In genomic region chr5:68257207-68257606, GRCh38 we compare ENCODE assay signal across 18 cellular contexts. TPM values are rescaled to one million over a fixed set of nuclear protein-coding genes. Genes with fewer than 3 reads are reported as not detected.
DNase-seq lines count a peak whose midpoint lies in the region; ATAC-seq and TF ChIP-seq lines count a peak whose summit lies in the region.
"Had no signal": no experiment of that assay in that cellular context is flagged by ENCODE, and none has a peak within 500 bp of the region (broad histone marks: within the 10 kb centered on the region; RNA-seq: fewer than 3 reads in every experiment).

No MANE protein-coding gene starts in this region.

- H3K27ac Mint-ChIP-seq in CD4-positive, alpha-beta T cell = peak overlapping the region; percentile 82
- H3K27ac Mint-ChIP-seq in natural killer cell treated with Interleukin-12 subunit alpha and Interleukin-12 subunit beta and Interleukin-15 and Interleukin-18, amount 100 ng/mL, for 72 hours = peak overlapping the region; percentile 82 to 83
- H3K27ac Mint-ChIP-seq: activated CD4-positive, alpha-beta T cell treated with anti-CD3 and anti-CD28 coated beads, Interleukin-2, amount 10 ng/mL, durations not matched to agents 24 days and 14 days had no signal

- H3K27me3 ChIP-seq in CD4-positive, alpha-beta T cell (ENCODE audit: control insufficient read depth, insufficient read depth, low read length) = no peaks in the 10 kb centered on the region
- no peaks in the 10 kb centered on the region for H3K27me3 ChIP-seq in breast epithelium
- no peaks in the 10 kb centered on the region for H3K27me3 ChIP-seq in testis
- H3K27me3 ChIP-seq: cardiac muscle cell, Peyer's patch had no signal

- H3K27ac ChIP-seq in CD4-positive, alpha-beta T cell (ENCODE audit: low read depth, low read length) = no peak overlapping the region
- H3K27ac ChIP-seq in breast epithelium (peak overlapping the region; percentile 74 to 81), testis (no peak overlapping the region)
- H3K27ac ChIP-seq: C4-2B, GM23248 had no signal

- peaks cover 13% of the 10 kb centered on the region for H3K36me3 Mint-ChIP-seq in CD4-positive, alpha-beta T cell (ENCODE audit: low read depth)
- H3K36me3 Mint-ChIP-seq in natural killer cell treated with Interleukin-12 subunit alpha and Interleukin-12 subunit beta and Interleukin-15 and Interleukin-18, amount 100 ng/mL, for 72 hours = peaks cover 4% of the 10 kb centered on the region

- no peaks in the 10 kb centered on the region for H3K27me3 Mint-ChIP-seq in CD4-positive, alpha-beta T cell
- H3K27me3 Mint-ChIP-seq in natural killer cell treated with Interleukin-12 subunit alpha and Interleukin-12 subunit beta and Interleukin-15 and Interleukin-18, amount 100 ng/mL, for 72 hours = no peaks in the 10 kb centered on the region
- H3K27me3 Mint-ChIP-seq: activated CD4-positive, alpha-beta T cell treated with anti-CD3 and anti-CD28 coated beads, Interleukin-2, amount 10 ng/mL, durations not matched to agents 24 days and 14 days had no signal

- H3K9me3 Mint-ChIP-seq in CD4-positive, alpha-beta T cell = no peaks in the 10 kb centered on the region
- no peaks in the 10 kb centered on the region for H3K9me3 Mint-ChIP-seq in natural killer cell treated with Interleukin-12 subunit alpha and Interleukin-12 subunit beta and Interleukin-15 and Interleukin-18, amount 100 ng/mL, for 72 hours
- H3K9me3 Mint-ChIP-seq: activated CD4-positive, alpha-beta T cell treated with anti-CD3 and anti-CD28 coated beads, Interleukin-2, amount 10 ng/mL, durations not matched to agents 24 days and 14 days; neural crest cell had no signal

- DNase-seq in CD4-positive, alpha-beta T cell = no peak
- peak; percentile 60 for DNase-seq in COR-L47 (lab: John Stamatoyannopoulos, UW)
- DNase-seq in breast epithelium (ENCODE audit: low spot score in 2 of 2) = no peak
- DNase-seq in natural killer cell treated with Interleukin-12 subunit alpha and Interleukin-12 subunit beta and Interleukin-15 and Interleukin-18, amount 100 ng/mL, for 72 hours (ENCODE audit: low spot score) = no peak
- no peak for DNase-seq in MV-4-11 (lab: John Stamatoyannopoulos, UW)
- no peak for DNase-seq in testis
- no peak for DNase-seq in EL
- DNase-seq in iPS-NIHi11 (ENCODE audit: low spot score) = no peak
- DNase-seq: activated CD4-positive, alpha-beta T cell treated with anti-CD3 and anti-CD28 coated beads, Interleukin-2, amount 10 ng/mL, durations not matched to agents 24 days and 14 days; GDM1; GM23248; NCI-H1048; NCI-H510A; Peyer's patch; stimulated activated naive CD4-positive, alpha-beta T cell treated with Interleukin-2 at 50 U/mL for 16 hours had no signal

- no peak for ATAC-seq in CD4-positive, alpha-beta T cell (ENCODE audit: poor library complexity)
- no peak for ATAC-seq in natural killer cell treated with Interleukin-12 subunit alpha and Interleukin-12 subunit beta and Interleukin-15 and Interleukin-18, amount 100 ng/mL, for 72 hours

- POLR2A ChIA-PET in CD4-positive, alpha-beta T cell (lab: Charles Lee) = interaction anchor here (0.9 to 5.0 kb wide), 4 partner anchors 13 to 41 kb away, joined by 3 to 41 read pairs (median 4); partner anchors contain the start of gene PIK3R1

- CTCF ChIA-PET in CD4-positive, alpha-beta T cell (lab: Charles Lee) = interaction anchor here (0.9 to 3.4 kb wide), 5 partner anchors 10 to 29 kb away, joined by 3 to 9 read pairs (median 3); no protein-coding TSS in a partner anchor

- WGBS in testis, 2 donors = 70 to 71% methylated on average over 3 of the region's 3 CpGs

- H3K4me3 ChIP-seq in breast epithelium (no peak overlapping the region), testis (no peak overlapping the region)
- H3K4me3 ChIP-seq: cardiac muscle cell, GM23248, Peyer's patch had no signal

- TF ChIP-seq CTCF in CD4-positive, alpha-beta T cell (IDR thresholded peaks at IDR 0.05) = no peak
- TF ChIP-seq CTCF in breast epithelium (IDR thresholded peaks at IDR 0.05) = no peak
- TF ChIP-seq CTCF in testis (IDR thresholded peaks at IDR 0.05) = no peak

- H3K4me1 Mint-ChIP-seq in CD4-positive, alpha-beta T cell (ENCODE audit: low read depth) = peaks cover 97% of the 10 kb centered on the region
- peaks cover 65 to 78% of the 10 kb centered on the region in 2 donors for H3K4me1 Mint-ChIP-seq in natural killer cell treated with Interleukin-12 subunit alpha and Interleukin-12 subunit beta and Interleukin-15 and Interleukin-18, amount 100 ng/mL, for 72 hours (ENCODE audit: low read depth in 2 of 2)

- H3K4me3 Mint-ChIP-seq in CD4-positive, alpha-beta T cell = peak overlapping the region; percentile 30
- no peak overlapping the region for H3K4me3 Mint-ChIP-seq in natural killer cell treated with Interleukin-12 subunit alpha and Interleukin-12 subunit beta and Interleukin-15 and Interleukin-18, amount 100 ng/mL, for 72 hours
- H3K4me3 Mint-ChIP-seq: activated CD4-positive, alpha-beta T cell treated with anti-CD3 and anti-CD28 coated beads, Interleukin-2, amount 10 ng/mL, durations not matched to agents 24 days and 14 days; neural crest cell had no signal

- TF ChIP-seq POLR2A in breast epithelium (IDR thresholded peaks at IDR 0.05) = no peak
- no peak for TF ChIP-seq POLR2A in testis (IDR thresholded peaks at IDR 0.05)

- H3K9me3 ChIP-seq in CD4-positive, alpha-beta T cell (ENCODE audit: control insufficient read depth, low read length) = no peaks in the 10 kb centered on the region
- H3K9me3 ChIP-seq in breast epithelium (no peaks in the 10 kb centered on the region), testis (no peaks in the 10 kb centered on the region)
- H3K9me3 ChIP-seq: Peyer's patch had no signal

- no peaks in the 10 kb centered on the region for H3K36me3 ChIP-seq in breast epithelium
- H3K36me3 ChIP-seq in testis (ENCODE audit: low read depth, missing control alignments) = no peaks in the 10 kb centered on the region
- H3K36me3 ChIP-seq: cardiac muscle cell, Peyer's patch had no signal

- intact Hi-C loops in CD4-positive, alpha-beta T cell (cut with DNase I, micrococcal nuclease) = loop anchor here in 1 of 2 experiments (10.0 kb wide), 1 partner anchor 1092 kb away; no protein-coding TSS in a partner anchor
- intact Hi-C loops in breast epithelium (cut with DNase I; ENCODE audit: low total_unique reads) (loop anchor here (10.0 kb wide), 1 partner anchor 1012 kb away; no protein-coding TSS in a partner anchor), testis (cut with DNase I; ENCODE audit: low total_unique reads) (loop anchor here (10.0 kb wide), 1 partner anchor 1012 kb away; no protein-coding TSS in a partner anchor)

- H3K4me1 ChIP-seq in breast epithelium (peaks cover 7 to 12% of the 10 kb centered on the region in 2 donors), testis (peaks cover 47% of the 10 kb centered on the region)

RNA-seq across cellular contexts. Expression of gene PIK3R1, which starts 41.7 kb away (rescaled TPM):
- 100 to 1,000 TPM; 455 to 459 TPM for total RNA-seq in CD4-positive, alpha-beta T cell
- total RNA-seq in breast epithelium = 100 to 1,000 TPM; 193 to 429 (median 275) TPM
- 100 to 1,000 TPM; 141 to 195 TPM for total RNA-seq in natural killer cell treated with Interleukin-12 subunit alpha and Interleukin-12 subunit beta and Interleukin-15 and Interleukin-18, amount 100 ng/mL, for 72 hours
- total RNA-seq in testis = 10 to 100 TPM; 48.1 to 63.7 TPM
- polyA plus RNA-seq in testis (ENCODE audit: insufficient read depth, low read depth, low replicate concordance) = 16.9 TPM

Comparison
In these comparisons a context has a peak if more than half of its experiments do, and no peak if none do; other contexts are left out.
1. H3K27ac ChIP-seq: peak in breast epithelium (2 of 2); none in CD4-positive, alpha-beta T cell (single experiment) and testis (0 of 2).